Comparison of ENCODE assay signal across 8 cellular contexts in the genomic region with DNA sequence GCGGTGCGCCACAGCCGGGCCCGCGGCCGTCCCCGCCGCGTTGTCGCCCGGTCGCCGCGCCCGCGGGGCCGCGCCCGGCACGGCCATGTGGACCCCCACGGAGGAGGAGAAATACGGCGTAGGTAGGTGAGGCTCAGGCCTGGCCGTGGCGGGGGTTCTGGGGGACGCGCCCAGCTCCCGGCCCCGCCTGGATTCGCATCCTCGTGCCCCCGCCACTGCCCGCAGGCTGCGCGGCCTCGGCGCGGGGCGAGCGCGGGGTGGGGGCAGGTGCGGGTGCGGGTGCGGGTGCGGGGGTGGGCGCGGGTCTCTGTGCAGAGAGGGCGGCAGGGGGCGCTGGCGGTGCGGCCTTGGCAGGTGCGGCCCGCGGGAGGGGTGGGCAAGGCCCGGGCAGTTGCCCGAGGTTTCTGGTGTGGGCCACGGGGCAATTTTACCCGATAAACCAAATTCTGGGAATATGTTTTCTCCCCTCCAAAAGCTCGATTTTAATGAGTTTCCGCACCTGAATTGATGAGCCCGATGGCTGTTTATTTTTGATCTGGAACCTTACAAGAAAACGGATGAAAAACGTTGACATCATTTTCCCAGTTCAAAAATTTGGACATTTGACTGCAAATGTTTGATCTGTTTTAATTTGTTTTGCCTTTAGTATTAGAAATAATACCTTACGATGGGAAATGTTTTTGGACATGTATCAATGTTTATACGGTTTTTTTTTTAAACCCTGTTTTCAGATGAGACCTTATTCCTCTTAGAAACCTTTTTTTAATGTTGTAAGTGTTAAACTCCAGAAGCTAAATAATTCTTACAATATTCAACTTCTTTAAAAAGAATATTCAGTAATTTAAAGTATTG. TPM values are rescaled to one million over a fixed set of nuclear protein-coding genes. Genes with fewer than 3 reads are reported as not detected.
DNase-seq lines count a peak whose midpoint lies in the region; ATAC-seq and TF ChIP-seq lines count a peak whose summit lies in the region.

No MANE protein-coding gene starts in this region.

- DNase-seq in NCI-H2227 (lab: John Stamatoyannopoulos, UW; ENCODE audit: unreplicated experiment) (peak; percentile 68), fibroblast of the aortic adventitia (ENCODE audit: low read depth) (no peak), nucleus accumbens (lab: John Stamatoyannopoulos, UW) (peak in 52 of 56 donors; percentile 18 to 88 (median 66))
- DNase-seq in activated T-cell treated with anti-CD3 and anti-CD28 coated beads, Interleukin-2, amount 50 U/mL, for 72 hours: peak; percentile 85 to 86

- no peaks in the 10 kb centered on the region for H3K9me3 Mint-ChIP-seq in activated T-cell treated with anti-CD3 and anti-CD28 coated beads, Interleukin-2, amount 50 U/mL, for 72 hours

- peak overlapping the region; percentile 80 to 88 for H3K4me3 Mint-ChIP-seq in activated T-cell treated with anti-CD3 and anti-CD28 coated beads, Interleukin-2, amount 50 U/mL, for 72 hours

- H3K27me3 ChIP-seq in thymus (ENCODE audit: control insufficient read depth, insufficient read depth): peaks cover 39% of the 10 kb centered on the region

- H3K4me1 Mint-ChIP-seq in activated T-cell treated with anti-CD3 and anti-CD28 coated beads, Interleukin-2, amount 50 U/mL, for 72 hours (ENCODE audit: low read depth): peaks cover 18% of the 10 kb centered on the region

- WGBS in thymus: 3% methylated on average over 65 of the region's 65 CpGs

- TF ChIP-seq CTCF in fibroblast of the aortic adventitia (IDR thresholded peaks at IDR 0.05; ENCODE audit: insufficient read depth, low read length): no peak

- H3K27ac ChIP-seq in thymus (ENCODE audit: low read depth): no peak overlapping the region

- peaks cover 52% of the 10 kb centered on the region for H3K27me3 Mint-ChIP-seq in activated T-cell treated with anti-CD3 and anti-CD28 coated beads, Interleukin-2, amount 50 U/mL, for 72 hours (ENCODE audit: low read depth)

- no peaks in the 10 kb centered on the region for H3K36me3 ChIP-seq in thymus (ENCODE audit: control insufficient read depth, insufficient read depth)

- H3K4me3 ChIP-seq in fibroblast of the aortic adventitia (ENCODE audit: low read depth, low read length) (peak overlapping the region; percentile 55), thymus (ENCODE audit: low read length) (peak overlapping the region; percentile 50)

- peaks cover 0 to 3% of the 10 kb centered on the region in 2 donors for H3K36me3 Mint-ChIP-seq in activated T-cell treated with anti-CD3 and anti-CD28 coated beads, Interleukin-2, amount 50 U/mL, for 72 hours (ENCODE audit: insufficient read depth in 2 of 2)

- H3K9me3 ChIP-seq in thymus (ENCODE audit: control insufficient read depth): no peaks in the 10 kb centered on the region

- peak; percentile 21 for ATAC-seq in GM19035 (IDR thresholded peaks at IDR 0.05; ENCODE audit: unreplicated experiment)
- peak; percentile 77 to 81 for ATAC-seq in activated T-cell treated with anti-CD3 and anti-CD28 coated beads, Interleukin-2, amount 50 U/mL, for 72 hours (replicated peaks in 1 of 2)
- no peak for ATAC-seq in HG03159 (IDR thresholded peaks at IDR 0.05; ENCODE audit: unreplicated experiment)
- ATAC-seq in HG02973 (IDR thresholded peaks at IDR 0.05; ENCODE audit: unreplicated experiment): no peak

- H3K27ac Mint-ChIP-seq in activated T-cell treated with anti-CD3 and anti-CD28 coated beads, Interleukin-2, amount 50 U/mL, for 72 hours: peak overlapping the region; percentile 72

- H3K4me1 ChIP-seq in thymus (ENCODE audit: control insufficient read depth, insufficient read depth, low read length): peaks cover 9% of the 10 kb centered on the region

RNA-seq across cellular contexts. Expression of gene DOCK3, which starts 0.7 kb away (rescaled TPM):
- 1 to 10 TPM; 7.2 to 9.7 TPM for total RNA-seq in activated T-cell treated with anti-CD3 and anti-CD28 coated beads, Interleukin-2, amount 50 U/mL, for 72 hours
- 0.36 and 0.41 TPM in 2 replicates for total RNA-seq in fibroblast of the aortic adventitia (ENCODE audit: low replicate concordance)
- 0.21 TPM for polyA plus RNA-seq in thymus

RNA-seq across cellular contexts. Expression of gene MAPKAPK3, which starts 58.5 kb away (rescaled TPM):
- 100 to 1,000 TPM; 116 to 129 TPM for total RNA-seq in activated T-cell treated with anti-CD3 and anti-CD28 coated beads, Interleukin-2, amount 50 U/mL, for 72 hours
- 16.0 and 55.2 TPM in 2 replicates for total RNA-seq in fibroblast of the aortic adventitia (ENCODE audit: low replicate concordance)
- 24.9 TPM for polyA plus RNA-seq in thymus

Comparison
In these comparisons a context has a peak if more than half of its experiments do, and no peak if none do; other contexts are left out.
1. ATAC-seq: peak in GM19035 (single experiment) and activated T-cell treated with anti-CD3 and anti-CD28 coated beads, Interleukin-2, amount 50 U/mL, for 72 hours (2 of 2); none in HG03159 (single experiment) and HG02973 (single experiment).